Comparison of ENCODE assay signal across 8 cellular contexts in genomic region chr4:825969-826330, GRCh38. TPM values are rescaled to one million over a fixed set of nuclear protein-coding genes. Genes with fewer than 3 reads are reported as not detected.
DNase-seq lines count a peak whose midpoint lies in the region; ATAC-seq and TF ChIP-seq lines count a peak whose summit lies in the region.

CPLX1 (minus strand) TSS chr4:826129; CDS start chr4:824522, 1,607 bp downstream.

- no peak within 1 kb of the TSS; a peak in 1 of 4 replicates for H3K27ac ChIP-seq in SK-N-SH (ENCODE audit: low read depth in 2 of 2, low read length in 1 of 2)
- H3K27ac ChIP-seq in esophagus muscularis mucosa (replicated peaks in 1 of 4): no peak within 1 kb of the TSS
- H3K27ac ChIP-seq in gastrocnemius medialis: no peak within 1 kb of the TSS

- no peaks in the 10 kb centered on the region for H3K79me2 ChIP-seq in SK-N-SH (ENCODE audit: insufficient read depth)

- H3K9ac ChIP-seq in SK-N-SH: no peak within 1 kb of the TSS

- in situ Hi-C loops in gastrocnemius medialis (cut with MboI; ENCODE audit: low sequenced_read_pairs in 4 of 4): no loop called here

- TF ChIP-seq EP300 in SK-N-SH (IDR thresholded peaks at IDR 0.05; ENCODE audit: borderline replicate concordance in 1 of 2, low read depth in 1 of 2, low read length in 1 of 2): no peak
- no peak for TF ChIP-seq EP300 in esophagus muscularis mucosa (IDR thresholded peaks at IDR 0.05)

- H3K9me3 ChIP-seq in SK-N-SH (no peaks in the 10 kb centered on the region), esophagus muscularis mucosa (no peaks in the 10 kb centered on the region), gastrocnemius medialis (no peaks in the 10 kb centered on the region)

- DNase-seq in SK-N-SH: peak; percentile 96
- peak; percentile 6 for DNase-seq in NCI-H510A treated with DMSO at 0.1 percent for 48 hours (lab: John Stamatoyannopoulos, UW)
- DNase-seq in esophagus muscularis mucosa (ENCODE audit: extremely low spot score): no peak
- no peak for DNase-seq in gastrocnemius medialis
- DNase-seq in HCEC 1CT: no peak

- H3K36me3 ChIP-seq in SK-N-SH (replicated peaks in 1 of 2; ENCODE audit: control insufficient read depth in 1 of 2, insufficient read depth in 2 of 2, low read length in 1 of 2) (no peaks in the 10 kb centered on the region), esophagus muscularis mucosa (no peaks in the 10 kb centered on the region), gastrocnemius medialis (no peaks in the 10 kb centered on the region)

- no peaks in the 10 kb centered on the region for H3F3A ChIP-seq in SK-N-SH (replicated peaks; ENCODE audit: insufficient read depth)

- H3K27me3 ChIP-seq in SK-N-SH (ENCODE audit: insufficient read depth) (peaks cover 26% of the 10 kb centered on the region), esophagus muscularis mucosa (peaks cover 3 to 96% (median 47%) of the 10 kb centered on the region in 4 donors), gastrocnemius medialis (peaks cover 55 to 85% (median 76%) of the 10 kb centered on the region in 3 donors)

- no peak for TF ChIP-seq POLR2A in esophagus muscularis mucosa (IDR thresholded peaks at IDR 0.05; ENCODE audit: low read depth)
- no peak for TF ChIP-seq POLR2A in gastrocnemius medialis (IDR thresholded peaks at IDR 0.05)

- CTCF ChIA-PET in SK-N-SH (lab: Yijun Ruan, JAX): no interaction called here

- no peaks in the 10 kb centered on the region for H3K9me2 ChIP-seq in SK-N-SH

- TF ChIP-seq CTCF in SK-N-SH (IDR thresholded peaks at IDR 0.05): no peak
- TF ChIP-seq CTCF in esophagus muscularis mucosa (IDR thresholded peaks at IDR 0.05): no peak
- TF ChIP-seq CTCF in gastrocnemius medialis (IDR thresholded peaks at IDR 0.05 in 4 of 5, conservative IDR thresholded peaks at IDR 0.05 in 1 of 5): no peak

- no CpG with 5 or more reads among the region's 61 CpGs for WGBS in SK-N-SH (ENCODE audit: low lambda C conversion rate)
- no CpG with 5 or more reads among the region's 61 CpGs for WGBS in esophagus muscularis mucosa

- H3K4me3 ChIP-seq in SK-N-SH (ENCODE audit: low read depth in 2 of 2, low read length in 1 of 2) (peak within 1 kb of the TSS; percentile 47 to 49; a peak in 3 of 4 replicates), esophagus muscularis mucosa (peak within 1 kb of the TSS; percentile 43 to 56 (median 50)), gastrocnemius medialis (peak within 1 kb of the TSS; percentile 25 to 46 (median 40))

- POLR2A ChIA-PET in SK-N-SH (lab: Yijun Ruan, JAX): no interaction called here

- ATAC-seq in SK-N-SH treated with all-trans-retinoic acid at 6 μM for 48 hours (no peak), gastrocnemius medialis (no peak), HG02678 (IDR thresholded peaks at IDR 0.05; ENCODE audit: unreplicated experiment) (no peak), HG02970 (IDR thresholded peaks at IDR 0.05; ENCODE audit: low FRiP score, unreplicated experiment) (no peak)

- peak within 1 kb of the TSS; percentile 68 for H3K4me2 ChIP-seq in SK-N-SH

- intact Hi-C loops in esophagus muscularis mucosa (cut with DNase I) (no loop called here), gastrocnemius medialis (cut with DNase I; ENCODE audit: low total_unique reads) (no loop called here)

- no peak for TF ChIP-seq RAD21 in SK-N-SH (IDR thresholded peaks at IDR 0.05; ENCODE audit: low read length)

- H4K20me1 ChIP-seq in SK-N-SH (ENCODE audit: insufficient read depth): no peaks in the 10 kb centered on the region

- H2AFZ ChIP-seq in SK-N-SH (ENCODE audit: low read depth): no peak within 1 kb of the TSS

- H3K4me1 ChIP-seq in SK-N-SH (ENCODE audit: control insufficient read depth in 1 of 2, insufficient read depth in 2 of 2, low read depth in 1 of 2, low read length in 1 of 2) (peaks cover 0 to 20% of the 10 kb centered on the region in 2 experiments; a peak in 1 of 4 replicates), esophagus muscularis mucosa (peaks cover 17 to 27% (median 24%) of the 10 kb centered on the region in 4 donors), gastrocnemius medialis (no peaks in the 10 kb centered on the region)

TF ChIP-seq in SK-N-SH, 30 proteins besides CTCF, POLR2A, EP300 and RAD21:
- TF ChIP-seq SMC3 (IDR thresholded peaks at IDR 0.05; ENCODE audit: low read depth, low read length) (no peak), MXI1 (IDR thresholded peaks at IDR 0.05; ENCODE audit: low read depth, low read length) (peak; percentile 54; the same call in 1 of the 2 replicates)

TF ChIP-seq in SK-N-SH treated with all-trans-retinoic acid at 6 μM for 48 hours, 23 proteins besides CTCF, POLR2A, EP300 and RAD21:
- TF ChIP-seq ARNTL (CRISPR knock-in tag; IDR thresholded peaks at IDR 0.05; ENCODE audit: borderline replicate concordance, low read depth): no peak
- no peak for TF ChIP-seq TOX (CRISPR knock-in tag; IDR thresholded peaks at IDR 0.05; ENCODE audit: borderline replicate concordance)
- no peak for TF ChIP-seq RARB (CRISPR knock-in tag; IDR thresholded peaks at IDR 0.05)
- TF ChIP-seq CSRNP3 (CRISPR knock-in tag; IDR thresholded peaks at IDR 0.05): no peak
- TF ChIP-seq OSR1 (CRISPR knock-in tag; IDR thresholded peaks at IDR 0.05): no peak
- no peak for TF ChIP-seq ZFP30 (CRISPR knock-in tag; IDR thresholded peaks at IDR 0.05)
- TF ChIP-seq ZNF8 (CRISPR knock-in tag; IDR thresholded peaks at IDR 0.05): no peak
- TF ChIP-seq ISL1 (CRISPR knock-in tag; IDR thresholded peaks at IDR 0.05): no peak

RNA-seq across cellular contexts. Expression of gene CPLX1, which starts in this region (rescaled TPM):
- polyA plus RNA-seq in SK-N-SH (2012; rRNA removed): 0.56 and 0.65 TPM in 2 replicates
- polyA plus RNA-seq in SK-N-SH (2012; cell fraction: cytosol; rRNA removed): 0.86 and 1.2 TPM in 2 replicates
- 0.66 and 1.7 TPM in 2 replicates for polyA plus RNA-seq in SK-N-SH (2012; cell fraction: nucleus; rRNA removed)
- 1 to 10 TPM; 1.1 to 1.6 (median 1.3) TPM for total RNA-seq in esophagus muscularis mucosa
- total RNA-seq in gastrocnemius medialis: 1 to 10 TPM in 1 of 4 donors, under 1 TPM in 1, not detected in 2; 0.91 to 1.0 TPM

Comparison
In these comparisons a context has a peak if more than half of its experiments do, and no peak if none do; other contexts are left out.
1. DNase-seq: peak in SK-N-SH (single experiment) and NCI-H510A treated with DMSO at 0.1 percent for 48 hours (single experiment); none in esophagus muscularis mucosa (single experiment), gastrocnemius medialis (0 of 2) and HCEC 1CT (single experiment).
2. Peak in every context shown above with its lines, with median percentiles within 50 percentile points of each other: H3K4me3 ChIP-seq.